Comparison of ENCODE assay signal across 8 cellular contexts in genomic region chr19:8641908-8642547, GRCh38. TPM values are rescaled to one million over a fixed set of nuclear protein-coding genes. Genes with fewer than 3 reads are reported as not detected.
DNase-seq lines count a peak whose midpoint lies in the region; ATAC-seq, FAIRE-seq and TF ChIP-seq lines count a peak whose summit lies in the region.

No MANE protein-coding gene starts in this region.

- no TSS peak for BruUV-seq in HepG2 (replicated peaks; lab: Mats Ljungman, UMichigan)

- H3K9me3 ChIP-seq in MG63 = no peaks in the 10 kb centered on the region; the same call in 1 of the 2 replicates
- H3K9me3 ChIP-seq in HepG2 (ENCODE audit: low read length) = peaks cover 5% of the 10 kb centered on the region
- H3K9me3 ChIP-seq in effector memory CD4-positive, alpha-beta T cell (ENCODE audit: control insufficient read depth, low read length) = no peaks in the 10 kb centered on the region

- no peak overlapping the region for H3K4me2 ChIP-seq in HepG2 (ENCODE audit: low read depth, low read length)

- H3K4me1 ChIP-seq in HepG2 (ENCODE audit: insufficient read depth, low read length) = peaks cover 58% of the 10 kb centered on the region
- H3K4me1 ChIP-seq in effector memory CD4-positive, alpha-beta T cell (ENCODE audit: control insufficient read depth, insufficient read depth, low read length, poor library complexity, severe bottlenecking) = no peaks in the 10 kb centered on the region

- H4K20me1 ChIP-seq in HepG2 (ENCODE audit: insufficient read depth, low read length) = no peaks in the 10 kb centered on the region

- TF ChIP-seq CTCF in GM10248 (IDR thresholded peaks at IDR 0.05; ENCODE audit: control extremely low read depth, extremely low read depth, low read depth, missing control alignments) (peak; percentile 41), astrocyte of the spinal cord (IDR thresholded peaks at IDR 0.05; ENCODE audit: low read depth, low read length) (peak; percentile 65), HepG2 (CRISPR knock-in tag; IDR thresholded peaks at IDR 0.05) (peak; percentile 63)

- no peak for ATAC-seq in HepG2
- no peak for ATAC-seq in GM21529 (IDR thresholded peaks at IDR 0.05; ENCODE audit: unreplicated experiment)
- no peak for ATAC-seq in HG03439 (IDR thresholded peaks at IDR 0.05; ENCODE audit: unreplicated experiment)

- H3K9ac ChIP-seq in HepG2 (ENCODE audit: insufficient read depth, low read depth, low read length) = no peak overlapping the region

- TF ChIP-seq EP300 in HepG2 (IDR thresholded peaks at IDR 0.05; ENCODE audit: low read depth in 2 of 2, low read length in 2 of 2) = no peak
- TF ChIP-seq EP300 in HepG2 (CRISPR knock-in tag; IDR thresholded peaks at IDR 0.05; ENCODE audit: borderline replicate concordance) = no peak

- no peak overlapping the region for H2AFZ ChIP-seq in HepG2 (ENCODE audit: low read length)

- CTCF ChIA-PET in GM10248 (lab: Yijun Ruan, JAX) = interaction anchor here (0.7 to 3.8 kb wide), 5 partner anchors 13 to 447 kb away, joined by 3 to 17 read pairs (median 3); no protein-coding TSS in a partner anchor
- CTCF ChIA-PET in HepG2 (lab: Yijun Ruan, JAX; ENCODE audit: low intra/inter-chr PET ratio, low total read pairs) = interaction anchor here (0.6 to 4.0 kb wide), 5 partner anchors 27 to 574 kb away, joined by 3 to 45 read pairs (median 4); partner anchors contain the start of gene ACTL9

- no peak overlapping the region for H3K4me3 ChIP-seq in MG63
- H3K4me3 ChIP-seq in astrocyte of the spinal cord (ENCODE audit: low read depth, low read length) = no peak overlapping the region
- no peak overlapping the region for H3K4me3 ChIP-seq in HepG2 (replicated peaks in 1 of 3; ENCODE audit: insufficient read depth in 1 of 3, low read depth in 2 of 3, low read length in 3 of 3)
- H3K4me3 ChIP-seq in effector memory CD4-positive, alpha-beta T cell (ENCODE audit: insufficient read depth, low read depth, low read length, poor library complexity, severe bottlenecking) = no peak overlapping the region

- no peak overlapping the region for H3K27ac ChIP-seq in HepG2 (ENCODE audit: extremely low read length, insufficient read depth, low read length)
- H3K27ac ChIP-seq in effector memory CD4-positive, alpha-beta T cell (ENCODE audit: insufficient read depth, low read length, poor library complexity, severe bottlenecking) = no peak overlapping the region

- no peak for TF ChIP-seq POLR2A in HepG2 (IDR thresholded peaks at IDR 0.05; ENCODE audit: insufficient read depth in 1 of 2, low read depth in 2 of 2, low read length in 2 of 2)

- WGBS in HepG2 (ENCODE audit: low lambda C conversion rate) = 50% methylated on average over 4 of the region's 4 CpGs

- TF ChIP-seq RAD21 in HepG2 (CRISPR knock-in tag; IDR thresholded peaks at IDR 0.05) = no peak

- DNase-seq in GM10248 (ENCODE audit: extremely low spot score) = peak; percentile 35
- peak; percentile 33 for DNase-seq in MG63
- DNase-seq in astrocyte of the spinal cord (ENCODE audit: low read depth, low spot score) = peak; percentile 75
- DNase-seq in HepG2 (ENCODE audit: low spot score) = peak; percentile 71
- DNase-seq in activated effector memory CD4-positive, alpha-beta T cell treated with Interleukin-2 at 50 U/mL for 16 hours = no peak
- no peak for DNase-seq in effector memory CD4-positive, alpha-beta T cell

- H3K36me3 ChIP-seq in MG63 (no peaks in the 10 kb centered on the region), HepG2 (replicated peaks in 1 of 2; ENCODE audit: control insufficient read depth in 1 of 2, insufficient read depth in 2 of 2, low read length in 2 of 2) (no peaks in the 10 kb centered on the region)
- no peaks in the 10 kb centered on the region for H3K36me3 ChIP-seq in effector memory CD4-positive, alpha-beta T cell (ENCODE audit: control insufficient read depth, insufficient read depth, low read length)

- POLR2A ChIA-PET in GM10248 (lab: Yijun Ruan, JAX) (no interaction called here), HepG2 (lab: Yijun Ruan, JAX) (interaction anchor here (0.6 to 2.9 kb wide), 5 partner anchors 9 to 30 kb away, joined by 3 to 38 read pairs (median 3); partner anchors contain the start of gene NFILZ)

- in situ Hi-C loops in astrocyte of the spinal cord (cut with HindIII; ENCODE audit: low sequenced_read_pairs) (no loop called here), HepG2 (cut with HindIII; ENCODE audit: extremely low pct_ligation_motif_present, low pct_unique_long_range_greater_than_20kb) (no loop called here)

- H3K27me3 ChIP-seq in MG63 (no peaks in the 10 kb centered on the region), HepG2 (ENCODE audit: control insufficient read depth in 1 of 2, insufficient read depth in 2 of 2, low read length in 2 of 2) (no peaks in the 10 kb centered on the region)
- H3K27me3 ChIP-seq in effector memory CD4-positive, alpha-beta T cell (replicated peaks; ENCODE audit: control insufficient read depth, insufficient read depth, low read length, poor library complexity, severe bottlenecking) = no peaks in the 10 kb centered on the region

- peak; percentile 78 for FAIRE-seq in HepG2 (lab: Jason Lieb, UNC)

- intact Hi-C loops in HepG2 (cut with micrococcal nuclease; ENCODE audit: unreplicated experiment) = loop anchor here (1.0 kb wide), 1 partner anchor 27 kb away; no protein-coding TSS in a partner anchor

- no peaks in the 10 kb centered on the region for H3K79me2 ChIP-seq in HepG2 (ENCODE audit: insufficient read depth, low read length)

RNA-seq across cellular contexts. Expression of gene NFILZ, which starts 11.6 kb away (rescaled TPM):
- total RNA-seq in MG63 (2014; rRNA removed; shearing (Covaris generic); ENCODE audit: low replicate concordance) = not detected in 2 replicates
- not detected in 2 replicates for total RNA-seq in HepG2 (2016; rRNA removed; fragmentation: Illumina TruSeq; extraction: Trizol)
- total RNA-seq in HepG2 (2016; cell fraction: cytosol; rRNA removed; fragmentation: Illumina TruSeq; extraction: Trizol; ENCODE audit: low read depth) = not detected in 2 replicates
- total RNA-seq in HepG2 (2016; cell fraction: insoluble cytoplasmic fraction; rRNA removed; fragmentation: Illumina TruSeq; extraction: Trizol) = not detected in 2 replicates
- not detected in 2 replicates for total RNA-seq in HepG2 (2016; cell fraction: membrane; rRNA removed; fragmentation: Illumina TruSeq; extraction: Trizol)
- not detected in 2 replicates for total RNA-seq in HepG2 (2016; cell fraction: nucleus; rRNA removed; fragmentation: Illumina TruSeq; extraction: Trizol)
- not detected in 2 replicates for polyA plus RNA-seq in HepG2 (2011; rRNA removed)
- polyA plus RNA-seq in HepG2 (2011; cell fraction: cytosol; rRNA removed) = not detected in 2 replicates
- not detected in 2 replicates for polyA plus RNA-seq in HepG2 (2011; cell fraction: nucleus; rRNA removed)
- polyA plus RNA-seq in HepG2 (2012) = not detected in 2 replicates
- not detected in 2 replicates for polyA plus RNA-seq in HepG2 (2016; cell fraction: cytosol; fragmentation: Illumina TruSeq; extraction: Trizol; ENCODE audit: low read depth)
- polyA plus RNA-seq in HepG2 (2016; cell fraction: insoluble cytoplasmic fraction; fragmentation: Illumina TruSeq; extraction: Trizol; ENCODE audit: low read depth) = not detected in 2 replicates
- not detected in 2 replicates for polyA plus RNA-seq in HepG2 (2016; cell fraction: membrane; fragmentation: Illumina TruSeq; extraction: Trizol; ENCODE audit: low read depth)
- polyA plus RNA-seq in HepG2 (2016; cell fraction: nucleus; fragmentation: Illumina TruSeq; extraction: Trizol; ENCODE audit: insufficient read depth, low read depth) = not detected in 2 replicates
- polyA minus RNA-seq in HepG2 (2011; rRNA and poly(A)+ RNA removed; ENCODE audit: low replicate concordance) = not detected in 2 replicates
- polyA minus RNA-seq in HepG2 (2011; cell fraction: cytosol; rRNA and poly(A)+ RNA removed) = not detected in 2 replicates
- polyA minus RNA-seq in HepG2 (2011; cell fraction: nucleus; rRNA and poly(A)+ RNA removed) = not detected in 2 replicates

RNA-seq across cellular contexts. Expression of gene ADAMTS10, which starts 31.5 kb away (rescaled TPM):
- 4.7 and 17.0 TPM in 2 replicates for total RNA-seq in MG63 (2014; rRNA removed; shearing (Covaris generic); ENCODE audit: low replicate concordance)
- total RNA-seq in HepG2 (2016; rRNA removed; fragmentation: Illumina TruSeq; extraction: Trizol) = 0.49 TPM in 1 of 2 replicates, not detected in the other
- total RNA-seq in HepG2 (2016; cell fraction: cytosol; rRNA removed; fragmentation: Illumina TruSeq; extraction: Trizol; ENCODE audit: low read depth) = not detected in 2 replicates
- total RNA-seq in HepG2 (2016; cell fraction: insoluble cytoplasmic fraction; rRNA removed; fragmentation: Illumina TruSeq; extraction: Trizol) = 0.24 TPM in 1 of 2 replicates, not detected in the other
- not detected in 2 replicates for total RNA-seq in HepG2 (2016; cell fraction: membrane; rRNA removed; fragmentation: Illumina TruSeq; extraction: Trizol)
- total RNA-seq in HepG2 (2016; cell fraction: nucleus; rRNA removed; fragmentation: Illumina TruSeq; extraction: Trizol) = 1.2 TPM in 1 of 2 replicates, not detected in the other
- 1.7 and 3.0 TPM in 2 replicates for polyA plus RNA-seq in HepG2 (2011; rRNA removed)
- polyA plus RNA-seq in HepG2 (2011; cell fraction: cytosol; rRNA removed) = 0.46 and 0.68 TPM in 2 replicates
- 33.0 and 37.3 TPM in 2 replicates for polyA plus RNA-seq in HepG2 (2011; cell fraction: nucleus; rRNA removed)
- 2.1 and 3.0 TPM in 2 replicates for polyA plus RNA-seq in HepG2 (2012)
- polyA plus RNA-seq in HepG2 (2016; cell fraction: cytosol; fragmentation: Illumina TruSeq; extraction: Trizol; ENCODE audit: low read depth) = not detected in 2 replicates
- polyA plus RNA-seq in HepG2 (2016; cell fraction: insoluble cytoplasmic fraction; fragmentation: Illumina TruSeq; extraction: Trizol; ENCODE audit: low read depth) = not detected in 2 replicates
- not detected in 2 replicates for polyA plus RNA-seq in HepG2 (2016; cell fraction: membrane; fragmentation: Illumina TruSeq; extraction: Trizol; ENCODE audit: low read depth)
- polyA plus RNA-seq in HepG2 (2016; cell fraction: nucleus; fragmentation: Illumina TruSeq; extraction: Trizol; ENCODE audit: insufficient read depth, low read depth) = 0.67 and 1.2 TPM in 2 replicates
- polyA minus RNA-seq in HepG2 (2011; rRNA and poly(A)+ RNA removed; ENCODE audit: low replicate concordance) = 1.9 and 2.8 TPM in 2 replicates
- polyA minus RNA-seq in HepG2 (2011; cell fraction: cytosol; rRNA and poly(A)+ RNA removed) = 0.79 TPM in 1 of 2 replicates, not detected in the other
- 7.1 and 8.1 TPM in 2 replicates for polyA minus RNA-seq in HepG2 (2011; cell fraction: nucleus; rRNA and poly(A)+ RNA removed)

RNA-seq across cellular contexts. Expression of gene ACTL9, which starts 56.6 kb away (rescaled TPM):
- total RNA-seq in MG63 (2014; rRNA removed; shearing (Covaris generic); ENCODE audit: low replicate concordance) = not detected in 2 replicates
- total RNA-seq in HepG2 (2016; rRNA removed; fragmentation: Illumina TruSeq; extraction: Trizol) = not detected in 2 replicates
- total RNA-seq in HepG2 (2016; cell fraction: cytosol; rRNA removed; fragmentation: Illumina TruSeq; extraction: Trizol; ENCODE audit: low read depth) = not detected in 2 replicates
- not detected in 2 replicates for total RNA-seq in HepG2 (2016; cell fraction: insoluble cytoplasmic fraction; rRNA removed; fragmentation: Illumina TruSeq; extraction: Trizol)
- total RNA-seq in HepG2 (2016; cell fraction: membrane; rRNA removed; fragmentation: Illumina TruSeq; extraction: Trizol) = not detected in 2 replicates
- not detected in 2 replicates for total RNA-seq in HepG2 (2016; cell fraction: nucleus; rRNA removed; fragmentation: Illumina TruSeq; extraction: Trizol)
- not detected in 2 replicates for polyA plus RNA-seq in HepG2 (2011; rRNA removed)
- not detected in 2 replicates for polyA plus RNA-seq in HepG2 (2011; cell fraction: cytosol; rRNA removed)
- not detected in 2 replicates for polyA plus RNA-seq in HepG2 (2011; cell fraction: nucleus; rRNA removed)
- polyA plus RNA-seq in HepG2 (2012) = not detected in 2 replicates
- not detected in 2 replicates for polyA plus RNA-seq in HepG2 (2016; cell fraction: cytosol; fragmentation: Illumina TruSeq; extraction: Trizol; ENCODE audit: low read depth)
- not detected in 2 replicates for polyA plus RNA-seq in HepG2 (2016; cell fraction: insoluble cytoplasmic fraction; fragmentation: Illumina TruSeq; extraction: Trizol; ENCODE audit: low read depth)
- not detected in 2 replicates for polyA plus RNA-seq in HepG2 (2016; cell fraction: membrane; fragmentation: Illumina TruSeq; extraction: Trizol; ENCODE audit: low read depth)
- not detected in 2 replicates for polyA plus RNA-seq in HepG2 (2016; cell fraction: nucleus; fragmentation: Illumina TruSeq; extraction: Trizol; ENCODE audit: insufficient read depth, low read depth)
- not detected in 2 replicates for polyA minus RNA-seq in HepG2 (2011; rRNA and poly(A)+ RNA removed; ENCODE audit: low replicate concordance)
- polyA minus RNA-seq in HepG2 (2011; cell fraction: cytosol; rRNA and poly(A)+ RNA removed) = not detected in 2 replicates
- not detected in 2 replicates for polyA minus RNA-seq in HepG2 (2011; cell fraction: nucleus; rRNA and poly(A)+ RNA removed)

Comparison
In these comparisons a context has a peak if more than half of its experiments do, and no peak if none do; other contexts are left out.
1. DNase-seq: peak in GM10248 (single experiment), MG63 (single experiment), astrocyte of the spinal cord (single experiment) and HepG2 (single experiment); none in activated effector memory CD4-positive, alpha-beta T cell treated with Interleukin-2 at 50 U/mL for 16 hours (single experiment) and effector memory CD4-positive, alpha-beta T cell (0 of 3).
2. Peak in every context shown above with its lines, with median percentiles within 50 percentile points of each other: CTCF ChIP-seq.